In genomic region chr1:211811848-211812247, GRCh38 we compare ENCODE assay signal across 29 cellular contexts.
"Had no signal": no experiment of that assay in that cellular context is flagged by ENCODE, and none has a peak within 500 bp of the region (broad histone marks: within the 10 kb centered on the region; RNA-seq: fewer than 3 reads in every experiment).

No MANE protein-coding gene starts in this region.

- H3K27ac Mint-ChIP-seq: mesothelial cell of epicardium; natural killer cell treated with Interleukin-12 subunit alpha and Interleukin-12 subunit beta and Interleukin-15 and Interleukin-18, amount 100 ng/mL, for 72 hours; stimulated activated effector memory CD8-positive, alpha-beta T cell treated with anti-CD3 and anti-CD28 coated beads, Interleukin-12 subunit alpha, Interleukin-12 subunit beta, amount 100 ng/mL, for 72 hours; type B pancreatic cell had no signal

- H3K4me3 Mint-ChIP-seq: mesothelial cell of epicardium; naive B cell; natural killer cell treated with Interleukin-12 subunit alpha and Interleukin-12 subunit beta and Interleukin-15 and Interleukin-18, amount 100 ng/mL, for 72 hours; neural crest cell; stimulated activated effector memory CD8-positive, alpha-beta T cell treated with anti-CD3 and anti-CD28 coated beads, Interleukin-12 subunit alpha, Interleukin-12 subunit beta, amount 100 ng/mL, for 72 hours; type B pancreatic cell had no signal

- H3K9me3 ChIP-seq: esophagus muscularis mucosa, gastroesophageal sphincter, left lung, mucosa of descending colon, prostate gland, right atrium auricular region, sigmoid colon, stomach, testis, tibial artery had no signal

- H3K4me3 ChIP-seq: coronary artery, esophagus muscularis mucosa, gastroesophageal sphincter, heart left ventricle, left lung, mucosa of descending colon, prostate gland, right atrium auricular region, sigmoid colon, stomach, testis, tibial artery had no signal

- H3K4me1 ChIP-seq: prostate gland, testis, tibial artery had no signal

- DNase-seq: dermis blood vessel endothelial cell; effector memory CD4-positive, alpha-beta T cell; foreskin keratinocyte; heart left ventricle; hypothalamus; kidney; left lung; mesenchymal stem cell; mucosa of descending colon; naive B cell; sigmoid colon; stimulated activated CD4-positive, alpha-beta T cell treated with anti-CD3 and anti-CD28 coated beads, Interleukin-2, amount 100 ng/mL, for 24 hours; stimulated activated CD4-positive, alpha-beta T cell treated with anti-CD3 and anti-CD28 coated beads, Interleukin-4, amount 100 ng/mL, for 24 hours; stimulated activated naive CD4-positive, alpha-beta T cell treated with Interleukin-2 at 50 U/mL for 16 hours; stomach; substantia nigra; testis; tibial artery had no signal

- FAIRE-seq: endothelial cell of umbilical vein, kidney had no signal

- H3K27me3 Mint-ChIP-seq: naive B cell; natural killer cell treated with Interleukin-12 subunit alpha and Interleukin-12 subunit beta and Interleukin-15 and Interleukin-18, amount 100 ng/mL, for 72 hours; type B pancreatic cell had no signal

- H3K27ac ChIP-seq: coronary artery, esophagus muscularis mucosa, foreskin keratinocyte, gastroesophageal sphincter, heart left ventricle, prostate gland, right atrium auricular region, sigmoid colon, stomach, testis, tibial artery had no signal

- ATAC-seq: foreskin keratinocyte; gastroesophageal sphincter; left lung; mucosa of descending colon; natural killer cell treated with Interleukin-12 subunit alpha and Interleukin-12 subunit beta and Interleukin-15 and Interleukin-18, amount 100 ng/mL, for 72 hours; stimulated activated effector memory CD8-positive, alpha-beta T cell treated with anti-CD3 and anti-CD28 coated beads, Interleukin-12 subunit alpha, Interleukin-12 subunit beta, amount 100 ng/mL, for 72 hours had no signal

- H3K4me1 Mint-ChIP-seq: mesothelial cell of epicardium; neural crest cell; stimulated activated effector memory CD8-positive, alpha-beta T cell treated with anti-CD3 and anti-CD28 coated beads, Interleukin-12 subunit alpha, Interleukin-12 subunit beta, amount 100 ng/mL, for 72 hours had no signal

- H3K36me3 ChIP-seq: prostate gland had no signal

- H3K27me3 ChIP-seq: esophagus muscularis mucosa, foreskin keratinocyte, gastroesophageal sphincter, heart left ventricle, left lung, right atrium auricular region, sigmoid colon, stomach, testis, tibial artery had no signal

- H3K9me3 Mint-ChIP-seq: natural killer cell treated with Interleukin-12 subunit alpha and Interleukin-12 subunit beta and Interleukin-15 and Interleukin-18, amount 100 ng/mL, for 72 hours; stimulated activated effector memory CD8-positive, alpha-beta T cell treated with anti-CD3 and anti-CD28 coated beads, Interleukin-12 subunit alpha, Interleukin-12 subunit beta, amount 100 ng/mL, for 72 hours; type B pancreatic cell had no signal
